In the genomic region with DNA sequence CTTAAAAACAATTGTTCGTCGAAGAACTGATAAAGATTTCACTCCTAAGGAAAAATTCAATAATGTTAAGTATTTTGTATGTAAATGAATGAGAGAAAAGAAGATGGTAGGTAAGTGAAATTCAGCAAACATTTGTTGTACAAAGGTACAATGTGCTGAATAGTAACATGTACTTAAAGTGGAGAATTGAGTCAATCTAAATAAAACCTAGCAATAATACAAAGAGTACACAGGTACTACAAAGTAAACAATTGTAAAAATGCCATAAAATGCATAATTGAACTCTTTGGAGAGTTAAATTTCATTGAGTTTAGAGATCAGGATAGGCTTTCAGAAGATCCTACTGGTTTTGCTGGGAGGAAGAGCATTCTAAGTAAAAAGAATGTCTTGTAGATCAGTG, we compare ENCODE assay signal across 27 cellular contexts.
A peak's percentile ranks its signal among the peaks of the same experiment; 100 is the strongest.
DNase-seq lines count a peak whose midpoint lies in the region; ATAC-seq, FAIRE-seq and TF ChIP-seq lines count a peak whose summit lies in the region.
"Had no signal": no experiment of that assay in that cellular context is flagged by ENCODE, and none has a peak within 500 bp of the region (broad histone marks: within the 10 kb centered on the region; RNA-seq: fewer than 3 reads in every experiment).

No MANE protein-coding gene starts in this region.

- H3K4me3 Mint-ChIP-seq in CD4-positive, CD25-positive, alpha-beta regulatory T cell: peak overlapping the region in 1 of 4 donors; percentile 10
- no peak overlapping the region for H3K4me3 Mint-ChIP-seq in WTC11
- H3K4me3 Mint-ChIP-seq in naive thymus-derived CD4-positive, alpha-beta T cell: peak overlapping the region in 3 of 10 donors; percentile 12 to 33 (median 18)
- H3K4me3 Mint-ChIP-seq: activated CD8-positive, alpha-beta memory T cell treated with anti-CD3 and anti-CD28 coated beads, Interleukin-2, amount 10 ng/mL, durations not matched to agents 7 days and 5 days; activated naive CD4-positive, alpha-beta T cell treated with anti-CD3 and anti-CD28 coated beads, Interleukin-2, amount 10 ng/mL, durations not matched to agents 7 days and 5 days; CD14-positive monocyte; T-helper 1 cell treated with Interleukin-12 subunit alpha and Interleukin-12 subunit beta and Interleukin-4 antibody, amounts not matched to agents 30 μg/mL and 1 μg/mL, for 36 hours had no signal

- H3K27me3 ChIP-seq in CD4-positive, CD25-positive, alpha-beta regulatory T cell (ENCODE audit: control insufficient read depth, insufficient read depth, low read length): no peaks in the 10 kb centered on the region
- H3K27me3 ChIP-seq in naive thymus-derived CD4-positive, alpha-beta T cell (ENCODE audit: control insufficient read depth in 2 of 2, insufficient read depth in 2 of 2, low read length in 2 of 2): no peaks in the 10 kb centered on the region
- H3K27me3 ChIP-seq: ascending aorta, ovary, SJSA1, vagina had no signal

- H3K9me3 Mint-ChIP-seq in CD4-positive, CD25-positive, alpha-beta regulatory T cell: peaks cover 0 to 3% (median 0%) of the 10 kb centered on the region in 7 donors
- no peaks in the 10 kb centered on the region for H3K9me3 Mint-ChIP-seq in WTC11
- peaks cover 0 to 3% (median 0%) of the 10 kb centered on the region in 11 donors for H3K9me3 Mint-ChIP-seq in naive thymus-derived CD4-positive, alpha-beta T cell

- POLR2A ChIA-PET in WTC11 (lab: Charles Lee): no interaction called here
- POLR2A ChIA-PET in naive thymus-derived CD4-positive, alpha-beta T cell (lab: Charles Lee): no interaction called here

- TF ChIP-seq CTCF in WTC11 (IDR thresholded peaks at IDR 0.05): no peak

- intact Hi-C loops in naive thymus-derived CD4-positive, alpha-beta T cell (cut with micrococcal nuclease): no loop called here

- H3K4me1 ChIP-seq in CD4-positive, CD25-positive, alpha-beta regulatory T cell (ENCODE audit: control insufficient read depth, insufficient read depth, low read length, poor library complexity, severe bottlenecking): peaks cover 27% of the 10 kb centered on the region
- peaks cover 12 to 19% of the 10 kb centered on the region in 2 donors for H3K4me1 ChIP-seq in naive thymus-derived CD4-positive, alpha-beta T cell (ENCODE audit: control insufficient read depth in 2 of 2, insufficient read depth in 2 of 2, low read length in 2 of 2)
- H3K4me1 ChIP-seq: ascending aorta, SJSA1 had no signal

- peaks cover 32% of the 10 kb centered on the region for H3K36me3 Mint-ChIP-seq in CD4-positive, CD25-positive, alpha-beta regulatory T cell
- H3K36me3 Mint-ChIP-seq in WTC11: peaks cover 14% of the 10 kb centered on the region
- H3K36me3 Mint-ChIP-seq in naive thymus-derived CD4-positive, alpha-beta T cell: peaks cover 12 to 52% (median 21%) of the 10 kb centered on the region in 5 donors

- FAIRE-seq in GM19239 (lab: Jason Lieb, UNC): peak; percentile 31
- FAIRE-seq: endothelial cell of umbilical vein, H1 had no signal

- no peak overlapping the region for H3K4me3 ChIP-seq in CD4-positive, CD25-positive, alpha-beta regulatory T cell (ENCODE audit: low read depth, low read length)
- H3K4me3 ChIP-seq in naive thymus-derived CD4-positive, alpha-beta T cell (ENCODE audit: low read length): no peak overlapping the region
- H3K4me3 ChIP-seq: ascending aorta, ovary, SJSA1, thoracic aorta, vagina had no signal

- DNase-seq in CD4-positive, CD25-positive, alpha-beta regulatory T cell: no peak
- no peak for DNase-seq in GM19239 (ENCODE audit: insufficient read length, low spot score)
- no peak for DNase-seq in WTC11 (ENCODE audit: low spot score)
- DNase-seq in naive thymus-derived CD4-positive, alpha-beta T cell: no peak
- no peak for DNase-seq in stimulated activated CD4-positive, alpha-beta T cell treated with anti-CD3 and anti-CD28 coated beads, Interleukin-2, amount 100 ng/mL, for 48 hours
- DNase-seq in NCI-H345 (lab: John Stamatoyannopoulos, UW): no peak
- DNase-seq: activated CD4-positive, alpha-beta T cell treated with anti-CD3 and anti-CD28 coated beads, Interleukin-2, amount 50 U/mL, for 1 hour; activated CD8-positive, alpha-beta memory T cell treated with anti-CD3 and anti-CD28 coated beads, Interleukin-2, amount 10 ng/mL, durations not matched to agents 7 days and 5 days; activated naive CD4-positive, alpha-beta T cell treated with anti-CD3 and anti-CD28 coated beads, Interleukin-2, amount 10 ng/mL, durations not matched to agents 7 days and 5 days; head of caudate nucleus; Karpas-422; mammary epithelial cell; NCI-H146; NCI-H524; ovary; stimulated activated CD4-positive, alpha-beta T cell treated with anti-CD3 and anti-CD28 coated beads, Interleukin-4, amount 100 ng/mL, for 1 hour; stimulated activated naive CD4-positive, alpha-beta T cell had no signal

- peaks cover 38 to 78% (median 46%) of the 10 kb centered on the region in 4 donors for H3K4me1 Mint-ChIP-seq in CD4-positive, CD25-positive, alpha-beta regulatory T cell
- H3K4me1 Mint-ChIP-seq in WTC11: peaks cover 6% of the 10 kb centered on the region
- H3K4me1 Mint-ChIP-seq in naive thymus-derived CD4-positive, alpha-beta T cell: peaks cover 28 to 69% (median 41%) of the 10 kb centered on the region in 7 donors

- no peaks in the 10 kb centered on the region for H3K27me3 Mint-ChIP-seq in CD4-positive, CD25-positive, alpha-beta regulatory T cell
- no peaks in the 10 kb centered on the region for H3K27me3 Mint-ChIP-seq in WTC11 (ENCODE audit: low read depth)
- H3K27me3 Mint-ChIP-seq in naive thymus-derived CD4-positive, alpha-beta T cell: no peaks in the 10 kb centered on the region
- H3K27me3 Mint-ChIP-seq: activated CD8-positive, alpha-beta memory T cell treated with anti-CD3 and anti-CD28 coated beads, Interleukin-2, amount 10 ng/mL, durations not matched to agents 7 days and 5 days; activated naive CD4-positive, alpha-beta T cell treated with anti-CD3 and anti-CD28 coated beads, Interleukin-2, amount 10 ng/mL, durations not matched to agents 7 days and 5 days had no signal

- H3K9me3 ChIP-seq in CD4-positive, CD25-positive, alpha-beta regulatory T cell (ENCODE audit: control insufficient read depth in 2 of 2, low read length in 2 of 2): no peaks in the 10 kb centered on the region
- H3K9me3 ChIP-seq in naive thymus-derived CD4-positive, alpha-beta T cell (ENCODE audit: control insufficient read depth in 2 of 3, low read length in 3 of 3): no peaks in the 10 kb centered on the region
- H3K9me3 ChIP-seq: ascending aorta, ovary, SJSA1, thoracic aorta, vagina had no signal

- peaks cover 25% of the 10 kb centered on the region for H3K36me3 ChIP-seq in CD4-positive, CD25-positive, alpha-beta regulatory T cell (ENCODE audit: control insufficient read depth, insufficient read depth, low read length)
- H3K36me3 ChIP-seq in naive thymus-derived CD4-positive, alpha-beta T cell (ENCODE audit: control insufficient read depth in 2 of 3, insufficient read depth in 3 of 3, low read length in 3 of 3): peaks cover 0 to 10% (median 8%) of the 10 kb centered on the region in 3 experiments
- H3K36me3 ChIP-seq: ascending aorta, ovary, thoracic aorta, vagina had no signal

- CTCF ChIA-PET in WTC11 (lab: Charles Lee): no interaction called here
- CTCF ChIA-PET in naive thymus-derived CD4-positive, alpha-beta T cell (lab: Charles Lee): no interaction called here

- peak overlapping the region; percentile 6 to 81 (median 43) for H3K27ac Mint-ChIP-seq in CD4-positive, CD25-positive, alpha-beta regulatory T cell
- 0 out of 2 replicates have a peak overlapping the region, but pooled peaks have one; percentile 26 for H3K27ac Mint-ChIP-seq in WTC11
- H3K27ac Mint-ChIP-seq in naive thymus-derived CD4-positive, alpha-beta T cell: peak overlapping the region in 5 of 9 donors; percentile 23 to 85 (median 61)
- H3K27ac Mint-ChIP-seq: activated naive CD4-positive, alpha-beta T cell treated with anti-CD3 and anti-CD28 coated beads, Interleukin-2, amount 10 ng/mL, durations not matched to agents 7 days and 5 days; T-helper 1 cell treated with Interleukin-12 subunit alpha and Interleukin-12 subunit beta and Interleukin-4 antibody, amounts not matched to agents 30 μg/mL and 1 μg/mL, for 36 hours had no signal

- no peak for ATAC-seq in CD4-positive, CD25-positive, alpha-beta regulatory T cell (ENCODE audit: low read depth in 2 of 2)
- ATAC-seq in WTC11: no peak
- ATAC-seq in naive thymus-derived CD4-positive, alpha-beta T cell: no peak
- ATAC-seq in HG03139 (IDR thresholded peaks at IDR 0.05; ENCODE audit: unreplicated experiment): no peak
- no peak for ATAC-seq in SK-N-SH treated with all-trans-retinoic acid at 6 μM for 48 hours
- ATAC-seq: activated CD8-positive, alpha-beta memory T cell treated with anti-CD3 and anti-CD28 coated beads, Interleukin-2, amount 10 ng/mL, durations not matched to agents 7 days and 5 days had no signal

- no peak overlapping the region for H3K27ac ChIP-seq in CD4-positive, CD25-positive, alpha-beta regulatory T cell (ENCODE audit: insufficient read depth, low read length, poor library complexity, severe bottlenecking)
- H3K27ac ChIP-seq in naive thymus-derived CD4-positive, alpha-beta T cell (ENCODE audit: low read depth, low read length): no peak overlapping the region
- H3K27ac ChIP-seq: ascending aorta, ovary, SJSA1, thoracic aorta, vagina had no signal

TF ChIP-seq in WTC11, 78 proteins besides CTCF, POLR2A, EP300 and RAD21:
- TF ChIP-seq CDX4 (CRISPR knock-in tag; IDR thresholded peaks at IDR 0.05; ENCODE audit: borderline replicate concordance): no peak

TF ChIP-seq in SK-N-SH treated with all-trans-retinoic acid at 6 μM for 48 hours, 23 proteins besides CTCF, POLR2A, EP300 and RAD21:
- TF ChIP-seq ZC3H10 (CRISPR knock-in tag; IDR thresholded peaks at IDR 0.05): no peak
- no peak for TF ChIP-seq SNAI2 (CRISPR knock-in tag; IDR thresholded peaks at IDR 0.05)
- TF ChIP-seq ESRRG (CRISPR knock-in tag; IDR thresholded peaks at IDR 0.05): no peak
- no peak for TF ChIP-seq ZNF8 (CRISPR knock-in tag; IDR thresholded peaks at IDR 0.05)
- TF ChIP-seq OSR1 (CRISPR knock-in tag; IDR thresholded peaks at IDR 0.05): no peak
